ENCODE assay signal across 1 cellular context in genomic region chr17:41918392-41919164, GRCh38.
A peak's percentile ranks its signal among the peaks of the same experiment; 100 is the strongest.
TF ChIP-seq lines count a peak whose summit lies in the region.

ACLY (minus strand) TSS chr17:41918951; CDS start chr17:41913873, 5,078 bp downstream.

TF ChIP-seq in GM12878, 131 proteins besides CTCF, POLR2A, EP300 and RAD21 (continued from another document and continues in another):
- TF ChIP-seq ZNF592 (IDR thresholded peaks at IDR 0.05), result no peak
- TF ChIP-seq PML (IDR thresholded peaks at IDR 0.05; ENCODE audit: low read length), result no peak; the same call in 1 of the 2 replicates
- TF ChIP-seq NKRF (conservative IDR thresholded peaks at IDR 0.05), result peak; percentile 87
- TF ChIP-seq PAX5 (IDR thresholded peaks at IDR 0.05; ENCODE audit: borderline replicate concordance, low read depth, low read length), result no peak
- TF ChIP-seq CBX5 (IDR thresholded peaks at IDR 0.05; ENCODE audit: low read depth), result no peak
- no peak for TF ChIP-seq ZZZ3 (IDR thresholded peaks at IDR 0.05; ENCODE audit: control insufficient read depth, insufficient read length, low read depth)
- TF ChIP-seq ZBED1 (IDR thresholded peaks at IDR 0.05; ENCODE audit: borderline replicate concordance), result no peak
- no peak for TF ChIP-seq KAT2A (conservative IDR thresholded peaks at IDR 0.05; ENCODE audit: control insufficient read depth, low read depth, low read length)
- TF ChIP-seq ZNF217 (IDR thresholded peaks at IDR 0.05), result no peak
- TF ChIP-seq IKZF1 (conservative IDR thresholded peaks at IDR 0.05), result peak; percentile 88
- no peak for TF ChIP-seq SMAD1 (IDR thresholded peaks at IDR 0.05; ENCODE audit: low read depth, partially characterized antibody)
- no peak for TF ChIP-seq ZNF384 (IDR thresholded peaks at IDR 0.05; ENCODE audit: borderline replicate concordance, low read depth, low read length)
- no peak for TF ChIP-seq NFXL1 (IDR thresholded peaks at IDR 0.05; ENCODE audit: borderline replicate concordance)
- no peak for TF ChIP-seq GABPA (IDR thresholded peaks at IDR 0.05; ENCODE audit: low read depth)
- no peak for TF ChIP-seq SIN3A (IDR thresholded peaks at IDR 0.05; ENCODE audit: low read depth, low read length)
- TF ChIP-seq IRF3 (IDR thresholded peaks at IDR 0.05), result no peak; the same call in 1 of the 2 replicates
- TF ChIP-seq TCF7 (IDR thresholded peaks at IDR 0.05; ENCODE audit: borderline replicate concordance), result no peak
- no peak for TF ChIP-seq NRF1 (conservative IDR thresholded peaks at IDR 0.05; ENCODE audit: low read depth, low read length)
- TF ChIP-seq ZBTB11 (CRISPR knock-in tag; IDR thresholded peaks at IDR 0.05), result no peak
- no peak for TF ChIP-seq RAD51 (IDR thresholded peaks at IDR 0.05)
- peak; percentile 75; the same call in 1 of the 2 replicates for TF ChIP-seq YY1 (IDR thresholded peaks at IDR 0.05; ENCODE audit: low read depth, low read length)
- TF ChIP-seq USF1 (IDR thresholded peaks at IDR 0.05; ENCODE audit: borderline replicate concordance, extremely low read length, insufficient read depth, low read depth, low read length), result peak; percentile 46
- TF ChIP-seq KDM1A (IDR thresholded peaks at IDR 0.05; ENCODE audit: borderline replicate concordance), result no peak
- TF ChIP-seq, protein P1, sequence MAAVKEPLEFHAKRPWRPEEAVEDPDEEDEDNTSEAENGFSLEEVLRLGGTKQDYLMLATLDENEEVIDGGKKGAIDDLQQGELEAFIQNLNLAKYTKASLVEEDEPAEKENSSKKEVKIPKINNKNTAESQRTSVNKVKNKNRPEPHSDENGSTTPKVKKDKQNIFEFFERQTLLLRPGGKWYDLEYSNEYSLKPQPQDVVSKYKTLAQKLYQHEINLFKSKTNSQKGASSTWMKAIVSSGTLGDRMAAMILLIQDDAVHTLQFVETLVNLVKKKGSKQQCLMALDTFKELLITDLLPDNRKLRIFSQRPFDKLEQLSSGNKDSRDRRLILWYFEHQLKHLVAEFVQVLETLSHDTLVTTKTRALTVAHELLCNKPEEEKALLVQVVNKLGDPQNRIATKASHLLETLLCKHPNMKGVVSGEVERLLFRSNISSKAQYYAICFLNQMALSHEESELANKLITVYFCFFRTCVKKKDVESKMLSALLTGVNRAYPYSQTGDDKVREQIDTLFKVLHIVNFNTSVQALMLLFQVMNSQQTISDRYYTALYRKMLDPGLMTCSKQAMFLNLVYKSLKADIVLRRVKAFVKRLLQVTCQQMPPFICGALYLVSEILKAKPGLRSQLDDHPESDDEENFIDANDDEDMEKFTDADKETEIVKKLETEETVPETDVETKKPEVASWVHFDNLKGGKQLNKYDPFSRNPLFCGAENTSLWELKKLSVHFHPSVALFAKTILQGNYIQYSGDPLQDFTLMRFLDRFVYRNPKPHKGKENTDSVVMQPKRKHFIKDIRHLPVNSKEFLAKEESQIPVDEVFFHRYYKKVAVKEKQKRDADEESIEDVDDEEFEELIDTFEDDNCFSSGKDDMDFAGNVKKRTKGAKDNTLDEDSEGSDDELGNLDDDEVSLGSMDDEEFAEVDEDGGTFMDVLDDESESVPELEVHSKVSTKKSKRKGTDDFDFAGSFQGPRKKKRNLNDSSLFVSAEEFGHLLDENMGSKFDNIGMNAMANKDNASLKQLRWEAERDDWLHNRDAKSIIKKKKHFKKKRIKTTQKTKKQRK (IDR thresholded peaks at IDR 0.05; ENCODE audit: low read depth, low read length), result no peak
- TF ChIP-seq, protein P2, sequence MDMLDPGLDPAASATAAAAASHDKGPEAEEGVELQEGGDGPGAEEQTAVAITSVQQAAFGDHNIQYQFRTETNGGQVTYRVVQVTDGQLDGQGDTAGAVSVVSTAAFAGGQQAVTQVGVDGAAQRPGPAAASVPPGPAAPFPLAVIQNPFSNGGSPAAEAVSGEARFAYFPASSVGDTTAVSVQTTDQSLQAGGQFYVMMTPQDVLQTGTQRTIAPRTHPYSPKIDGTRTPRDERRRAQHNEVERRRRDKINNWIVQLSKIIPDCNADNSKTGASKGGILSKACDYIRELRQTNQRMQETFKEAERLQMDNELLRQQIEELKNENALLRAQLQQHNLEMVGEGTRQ (IDR thresholded peaks at IDR 0.05; ENCODE audit: borderline replicate concordance, low read depth, low read length), result peak; percentile 4
- TF ChIP-seq NR2C1 (IDR thresholded peaks at IDR 0.05), result peak; percentile 29; the same call in 1 of the 2 replicates
- peak; percentile 72; the same call in 1 of the 2 replicates for TF ChIP-seq TAF1 (IDR thresholded peaks at IDR 0.05; ENCODE audit: borderline replicate concordance, low read depth, low read length)
- TF ChIP-seq FOXM1 (IDR thresholded peaks at IDR 0.05; ENCODE audit: low read depth, low read length), result no peak
- no peak for TF ChIP-seq STAT3 (IDR thresholded peaks at IDR 0.05; ENCODE audit: low read depth, low read length)
- TF ChIP-seq SKIL (IDR thresholded peaks at IDR 0.05; ENCODE audit: low read depth, poor library complexity, severe bottlenecking), result no peak
- no peak for TF ChIP-seq BMI1 (IDR thresholded peaks at IDR 0.05; ENCODE audit: borderline replicate concordance)
- no peak for TF ChIP-seq ETV6 (conservative IDR thresholded peaks at IDR 0.05 in 1 of 2, IDR thresholded peaks at IDR 0.05 in 1 of 2; ENCODE audit: borderline replicate concordance in 1 of 2, low read depth in 1 of 2)
- TF ChIP-seq, protein P3, sequence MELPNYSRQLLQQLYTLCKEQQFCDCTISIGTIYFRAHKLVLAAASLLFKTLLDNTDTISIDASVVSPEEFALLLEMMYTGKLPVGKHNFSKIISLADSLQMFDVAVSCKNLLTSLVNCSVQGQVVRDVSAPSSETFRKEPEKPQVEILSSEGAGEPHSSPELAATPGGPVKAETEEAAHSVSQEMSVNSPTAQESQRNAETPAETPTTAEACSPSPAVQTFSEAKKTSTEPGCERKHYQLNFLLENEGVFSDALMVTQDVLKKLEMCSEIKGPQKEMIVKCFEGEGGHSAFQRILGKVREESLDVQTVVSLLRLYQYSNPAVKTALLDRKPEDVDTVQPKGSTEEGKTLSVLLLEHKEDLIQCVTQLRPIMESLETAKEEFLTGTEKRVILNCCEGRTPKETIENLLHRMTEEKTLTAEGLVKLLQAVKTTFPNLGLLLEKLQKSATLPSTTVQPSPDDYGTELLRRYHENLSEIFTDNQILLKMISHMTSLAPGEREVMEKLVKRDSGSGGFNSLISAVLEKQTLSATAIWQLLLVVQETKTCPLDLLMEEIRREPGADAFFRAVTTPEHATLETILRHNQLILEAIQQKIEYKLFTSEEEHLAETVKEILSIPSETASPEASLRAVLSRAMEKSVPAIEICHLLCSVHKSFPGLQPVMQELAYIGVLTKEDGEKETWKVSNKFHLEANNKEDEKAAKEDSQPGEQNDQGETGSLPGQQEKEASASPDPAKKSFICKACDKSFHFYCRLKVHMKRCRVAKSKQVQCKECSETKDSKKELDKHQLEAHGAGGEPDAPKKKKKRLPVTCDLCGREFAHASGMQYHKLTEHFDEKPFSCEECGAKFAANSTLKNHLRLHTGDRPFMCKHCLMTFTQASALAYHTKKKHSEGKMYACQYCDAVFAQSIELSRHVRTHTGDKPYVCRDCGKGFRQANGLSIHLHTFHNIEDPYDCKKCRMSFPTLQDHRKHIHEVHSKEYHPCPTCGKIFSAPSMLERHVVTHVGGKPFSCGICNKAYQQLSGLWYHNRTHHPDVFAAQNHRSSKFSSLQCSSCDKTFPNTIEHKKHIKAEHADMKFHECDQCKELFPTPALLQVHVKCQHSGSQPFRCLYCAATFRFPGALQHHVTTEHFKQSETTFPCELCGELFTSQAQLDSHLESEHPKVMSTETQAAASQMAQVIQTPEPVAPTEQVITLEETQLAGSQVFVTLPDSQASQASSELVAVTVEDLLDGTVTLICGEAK (IDR thresholded peaks at IDR 0.05; ENCODE audit: borderline replicate concordance), result no peak
- TF ChIP-seq CHD1 (IDR thresholded peaks at IDR 0.05; ENCODE audit: low read depth, low read length), result 0 out of 2 replicates have a peak, but pooled peaks have one; percentile 57
- no peak for TF ChIP-seq JUND (IDR thresholded peaks at IDR 0.05; ENCODE audit: low read depth, low read length)
